Comparison of ENCODE assay signal across 8 cellular contexts in genomic region chr1:30379684-30380624, GRCh38.
DNase-seq lines count a peak whose midpoint lies in the region; TF ChIP-seq lines count a peak whose summit lies in the region.

No MANE protein-coding gene starts in this region.

- TF ChIP-seq CTCF in liver (IDR thresholded peaks at IDR 0.05; ENCODE audit: low read depth, low read length, missing input control), result peak; percentile 87

- H3K4me3 ChIP-seq in BLaER1 (peak overlapping the region; percentile 41), liver (ENCODE audit: low read depth in 1 of 3, low read length in 3 of 3) (no peak overlapping the region)

- DNase-seq in GOT3 (lab: John Stamatoyannopoulos, UW), result peak; percentile 28
- DNase-seq in NCI-H2227 treated with DMSO at 0.1 percent for 48 hours (lab: John Stamatoyannopoulos, UW), result peak; percentile 87
- peak; percentile 39 to 63 for DNase-seq in activated CD4-positive, alpha-beta T cell treated with anti-CD3 and anti-CD28 coated beads for 4 hours
- DNase-seq in effector CD4-positive, alpha-beta T cell, result peak; percentile 48
- DNase-seq in stimulated activated CD4-positive, alpha-beta T cell treated with anti-CD3 and anti-CD28 coated beads, TNF-alpha, amount 100 ng/mL, for 48 hours (ENCODE audit: low read depth in 3 of 3), result peak in 2 of 3 donors; percentile 22 to 53
- DNase-seq in cortex of kidney (lab: John Stamatoyannopoulos, UW), result no peak

- H3K27ac ChIP-seq in BLaER1 (peak overlapping the region; percentile 85), liver (ENCODE audit: low read depth in 1 of 2, low read length in 2 of 2) (no peak overlapping the region)

- H3K4me2 ChIP-seq in BLaER1, result peak overlapping the region; percentile 90

- H3K9ac ChIP-seq in BLaER1, result peak overlapping the region; percentile 58
- H3K9ac ChIP-seq in liver (ENCODE audit: low read depth in 1 of 2, low read length in 2 of 2), result no peak overlapping the region

- peak; percentile 83 to 84 for TF ChIP-seq RAD21 in liver (IDR thresholded peaks at IDR 0.05)

- 0 out of 2 replicates have a peak, but pooled peaks cover 9% of the 10 kb centered on the region for H3K27me3 ChIP-seq in BLaER1
- no peaks in the 10 kb centered on the region for H3K27me3 ChIP-seq in liver (ENCODE audit: control insufficient read depth in 4 of 4, insufficient read depth in 4 of 4, low read length in 3 of 4)

- H3K9me3 ChIP-seq in BLaER1 (no peaks in the 10 kb centered on the region), liver (ENCODE audit: control insufficient read depth in 4 of 4, low read length in 3 of 4) (no peaks in the 10 kb centered on the region)

- H3K36me3 ChIP-seq in BLaER1, result no peaks in the 10 kb centered on the region
- H3K36me3 ChIP-seq in liver (ENCODE audit: control insufficient read depth in 4 of 4, insufficient read depth in 3 of 4, low read depth in 1 of 4, low read length in 3 of 4), result no peaks in the 10 kb centered on the region

- H3K4me1 ChIP-seq in BLaER1, result peaks cover 48% of the 10 kb centered on the region
- no peaks in the 10 kb centered on the region for H3K4me1 ChIP-seq in liver (ENCODE audit: control insufficient read depth in 4 of 4, insufficient read depth in 4 of 4, low read length in 3 of 4)

- WGBS in liver, result 61% methylated on average over 13 of the region's 13 CpGs

- no peaks in the 10 kb centered on the region for H4K20me1 ChIP-seq in BLaER1

TF ChIP-seq in liver, 16 proteins besides CTCF, POLR2A, EP300 and RAD21:
- TF ChIP-seq GABPA (IDR thresholded peaks at IDR 0.05 in 1 of 2, conservative IDR thresholded peaks at IDR 0.05 in 1 of 2) (no peak), MAX (IDR thresholded peaks at IDR 0.05) (no peak), FOXA1 (IDR thresholded peaks at IDR 0.05) (no peak), HNF4A (conservative IDR thresholded peaks at IDR 0.05) (no peak), FOXA2 (IDR thresholded peaks at IDR 0.05) (no peak), EGR1 (IDR thresholded peaks at IDR 0.05; ENCODE audit: low read depth in 2 of 2) (no peak), NR2F2 (IDR thresholded peaks at IDR 0.05) (no peak), SP1 (IDR thresholded peaks at IDR 0.05) (no peak), YY1 (IDR thresholded peaks at IDR 0.05) (no peak), JUND (IDR thresholded peaks at IDR 0.05) (no peak)
TF ChIP-seq in liver: peak in this region for 0.
